15 cellular contexts compared by ENCODE assay signal in genomic region chr5:42566658-42567313, GRCh38.
DNase-seq lines count a peak whose midpoint lies in the region; ATAC-seq, FAIRE-seq and TF ChIP-seq lines count a peak whose summit lies in the region.
"Had no signal": no experiment of that assay in that cellular context is flagged by ENCODE, and none has a peak within 500 bp of the region (broad histone marks: within the 10 kb centered on the region; RNA-seq: fewer than 3 reads in every experiment).

No MANE protein-coding gene starts in this region.

- 12 to 13% methylated on average over 5 of the region's 5 CpGs for WGBS in gastroesophageal sphincter (ENCODE audit: low coverage in 1 of 2), 2 donors
- WGBS in pancreas, 2 donors: 24 to 26% methylated on average over 5 of the region's 5 CpGs
- WGBS in transverse colon (ENCODE audit: low coverage in 1 of 2), 2 donors: 27 to 52% methylated on average over 4 to 5 of the region's 5 CpGs

- no peak for TF ChIP-seq EP300 in gastroesophageal sphincter (IDR thresholded peaks at IDR 0.05)
- TF ChIP-seq EP300 in transverse colon (IDR thresholded peaks at IDR 0.05; ENCODE audit: low read depth): no peak

- H3K4me1 ChIP-seq in gastroesophageal sphincter (peaks cover 2 to 43% (median 11%) of the 10 kb centered on the region in 3 donors), pancreas (peaks cover 3 to 6% (median 4%) of the 10 kb centered on the region in 3 donors), transverse colon (peaks cover 0 to 15% (median 0%) of the 10 kb centered on the region in 4 donors)

- H3K27me3 ChIP-seq in gastroesophageal sphincter: no peaks in the 10 kb centered on the region
- no peaks in the 10 kb centered on the region for H3K27me3 ChIP-seq in pancreas
- H3K27me3 ChIP-seq in transverse colon: no peaks in the 10 kb centered on the region

- peak; percentile 11 for DNase-seq in SHP77 treated with DMSO at 0.1 percent for 48 hours (lab: John Stamatoyannopoulos, UW)
- DNase-seq in SHP77 (lab: John Stamatoyannopoulos, UW): no peak
- no peak for DNase-seq in pancreas
- no peak for DNase-seq in transverse colon
- DNase-seq in NCI-H146 treated with DMSO at 0.1 percent for 48 hours (lab: John Stamatoyannopoulos, UW; ENCODE audit: unreplicated experiment): no peak
- DNase-seq: activated naive CD8-positive, alpha-beta T cell treated with anti-CD3 and anti-CD28 coated beads, Interleukin-2, amount 10 ng/mL, durations not matched to agents 7 days and 5 days; GDM1; NCI-H187; NCI-H524 treated with DMSO at 0.1 percent for 48 hours; stimulated activated CD8-positive, alpha-beta memory T cell treated with anti-CD3 and anti-CD28 coated beads, Interleukin-4, amount 100 ng/mL, for 48 hours; T-helper 2 cell had no signal

- H3K4me3 ChIP-seq in gastroesophageal sphincter (peak overlapping the region in 1 of 2 donors; percentile 22), pancreas (no peak overlapping the region), transverse colon (no peak overlapping the region)

- H3K9me3 ChIP-seq in gastroesophageal sphincter: no peaks in the 10 kb centered on the region
- no peaks in the 10 kb centered on the region for H3K9me3 ChIP-seq in pancreas
- no peaks in the 10 kb centered on the region for H3K9me3 ChIP-seq in transverse colon

- TF ChIP-seq CTCF in gastroesophageal sphincter (IDR thresholded peaks at IDR 0.05) (no peak), pancreas (IDR thresholded peaks at IDR 0.05) (no peak), transverse colon (IDR thresholded peaks at IDR 0.05) (no peak)

- no peak for FAIRE-seq in pancreas (lab: Jason Lieb, UNC)
- FAIRE-seq: A204.1 had no signal

- H3K36me3 ChIP-seq in gastroesophageal sphincter (no peaks in the 10 kb centered on the region), pancreas (no peaks in the 10 kb centered on the region), transverse colon (no peaks in the 10 kb centered on the region)

- TF ChIP-seq POLR2A in gastroesophageal sphincter (IDR thresholded peaks at IDR 0.05): no peak
- no peak for TF ChIP-seq POLR2A in transverse colon (IDR thresholded peaks at IDR 0.05)

- H3K27ac ChIP-seq in gastroesophageal sphincter (peak overlapping the region in 3 of 4 donors; percentile 44 to 72 (median 59)), pancreas (no peak overlapping the region), transverse colon (peak overlapping the region; percentile 5 to 44 (median 21))

- in situ Hi-C loops in transverse colon (cut with MboI; ENCODE audit: low pct_ligation_motif_present in 1 of 4, low pct_unique_long_range_greater_than_20kb in 1 of 4, low sequenced_read_pairs in 3 of 4): no loop called here

- ATAC-seq in gastroesophageal sphincter: peak; percentile 47
- ATAC-seq in pancreas: peak; percentile 72 to 88 (median 76)
- ATAC-seq in GM18861 (IDR thresholded peaks at IDR 0.05; ENCODE audit: unreplicated experiment): no peak
- no peak for ATAC-seq in GM18867 (IDR thresholded peaks at IDR 0.05; ENCODE audit: unreplicated experiment)

- intact Hi-C loops in pancreas (cut with DNase I) (no loop called here), transverse colon (cut with DNase I; ENCODE audit: low total_unique reads) (no loop called here)

Comparison
In these comparisons a context has a peak if more than half of its experiments do, and no peak if none do; other contexts are left out.
1. ATAC-seq: peak in gastroesophageal sphincter (single experiment) and pancreas (4 of 4); none in GM18861 (single experiment) and GM18867 (single experiment).
2. H3K27ac ChIP-seq: peak in gastroesophageal sphincter (3 of 4) and transverse colon (4 of 4); none in pancreas (0 of 4).